8 cellular contexts compared by ENCODE assay signal in the genomic region with DNA sequence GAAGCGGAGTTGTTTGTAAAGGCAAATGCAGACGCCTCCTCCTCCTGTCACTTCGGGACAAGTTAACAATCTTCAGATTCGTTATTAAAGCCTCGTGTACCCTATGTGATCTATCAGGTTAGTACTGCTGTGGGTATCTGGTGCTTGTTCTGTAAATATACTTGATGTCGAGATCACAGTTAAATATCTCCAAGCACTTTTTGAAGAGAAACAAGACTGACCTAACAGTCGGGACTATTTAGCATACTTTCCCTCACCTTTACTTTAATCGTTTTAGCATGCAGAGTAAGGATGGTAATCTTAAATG. TPM values are rescaled to one million over a fixed set of nuclear protein-coding genes. Genes with fewer than 3 reads are reported as not detected.
A peak's percentile ranks its signal among the peaks of the same experiment; 100 is the strongest.
DNase-seq lines count a peak whose midpoint lies in the region; ATAC-seq, FAIRE-seq and TF ChIP-seq lines count a peak whose summit lies in the region.

No MANE protein-coding gene starts in this region.

- CTCF ChIA-PET in Calu3 (lab: Charles Lee), result interaction anchor here (1.1 to 1.4 kb wide), 3 partner anchors 26 to 36 kb away, joined by 3 to 4 read pairs (median 3); no protein-coding TSS in a partner anchor
- CTCF ChIA-PET in H1 (lab: Charles Lee; ENCODE audit: partially characterized antibody), result interaction anchor here (0.9 kb wide), 1 partner anchor 280 kb away, joined by 3 read pairs; no protein-coding TSS in a partner anchor

- peaks cover 0 to 7% (median 0%) of the 10 kb centered on the region in 4 experiments; a peak in 2 of 7 replicates for H3K27me3 ChIP-seq in H1 (replicated peaks in 1 of 4; ENCODE audit: control insufficient read depth in 3 of 4, extremely low read depth in 1 of 4, insufficient read depth in 3 of 4, low read length in 3 of 4)
- H3K27me3 ChIP-seq in neutrophil, result peaks cover 34% of the 10 kb centered on the region

- H2AK5ac ChIP-seq in H1 (ENCODE audit: low read depth, low read length), result no peak overlapping the region

- peaks cover 3% of the 10 kb centered on the region; the same call in 1 of the 2 replicates for H3K23me2 ChIP-seq in H1 (ENCODE audit: low read depth, low read length)

- no peak for TF ChIP-seq EP300 in H1 (IDR thresholded peaks at IDR 0.05; ENCODE audit: borderline replicate concordance in 1 of 2, low read depth in 2 of 2, low read length in 2 of 2)

- no peak for DNase-seq in Calu3
- peak; percentile 73 for DNase-seq in NAMALWA (ENCODE audit: low spot score)
- no peak for DNase-seq in H1 (ENCODE audit: low read depth in 1 of 2, low spot score in 2 of 2)
- DNase-seq in DMS53 treated with DMSO at 0.1 percent for 48 hours (lab: John Stamatoyannopoulos, UW; ENCODE audit: unreplicated experiment), result no peak
- DNase-seq in stimulated activated CD4-positive, alpha-beta T cell treated with anti-CD3 and anti-CD28 coated beads, Interleukin-12 subunit alpha, Interleukin-12 subunit beta, amount 100 ng/mL, for 4 hours, result no peak

- no peak overlapping the region for H3K18ac ChIP-seq in H1 (ENCODE audit: extremely low read depth, low read length)

- peaks cover 15% of the 10 kb centered on the region for H3K27me3 Mint-ChIP-seq in Calu3 (ENCODE audit: unreplicated experiment)

- H2BK15ac ChIP-seq in H1 (ENCODE audit: low read length), result no peak overlapping the region

- H3K23ac ChIP-seq in H1 (ENCODE audit: insufficient read length), result no peak overlapping the region

- peaks cover 14% of the 10 kb centered on the region for H3K36me3 Mint-ChIP-seq in Calu3 (ENCODE audit: insufficient read depth, unreplicated experiment)

- no peak overlapping the region for H3K27ac ChIP-seq in H1 (ENCODE audit: low read depth, low read length)
- H3K27ac ChIP-seq in neutrophil, result peak overlapping the region; percentile 81

- peak overlapping the region; percentile 87 for H3K27ac Mint-ChIP-seq in Calu3 (ENCODE audit: unreplicated experiment)

- H3K36me3 ChIP-seq in H1 (ENCODE audit: control insufficient read depth in 2 of 4, insufficient read depth in 4 of 4, low read length in 3 of 4) (no peaks in the 10 kb centered on the region), neutrophil (no peaks in the 10 kb centered on the region)

- no peak overlapping the region for H4K8ac ChIP-seq in H1 (ENCODE audit: extremely low read depth, insufficient read depth, low read length)

- H3K79me2 ChIP-seq in H1 (ENCODE audit: control insufficient read depth in 1 of 2, insufficient read depth in 2 of 2, low read length in 2 of 2), result peaks cover 0 to 19% of the 10 kb centered on the region in 2 experiments; a peak in 2 of 4 replicates

- no peaks in the 10 kb centered on the region for H3K4me1 ChIP-seq in H1 (replicated peaks in 1 of 4; ENCODE audit: control insufficient read depth in 3 of 4, insufficient read depth in 4 of 4, low read length in 3 of 4)
- peaks cover 12 to 27% of the 10 kb centered on the region in 2 experiments for H3K4me1 ChIP-seq in neutrophil (ENCODE audit: control insufficient read depth in 1 of 2, insufficient read depth in 1 of 2, low read depth in 1 of 2, low read length in 1 of 2)

- no peak overlapping the region for H3K4ac ChIP-seq in H1 (replicated peaks; ENCODE audit: insufficient read length, low read depth, low read length)

- TF ChIP-seq CTCF in Calu3 (IDR thresholded peaks at IDR 0.05; ENCODE audit: unreplicated experiment) (no peak), H1 (IDR thresholded peaks at IDR 0.05; ENCODE audit: control extremely low read depth in 1 of 3, insufficient read depth in 1 of 3, low read depth in 1 of 3, low read length in 3 of 3) (no peak), neutrophil (IDR thresholded peaks at IDR 0.05) (no peak)

- no peak for TF ChIP-seq POLR2A in H1 (IDR thresholded peaks at IDR 0.05; ENCODE audit: control extremely low read depth in 1 of 2, low read depth in 2 of 2, low read length in 2 of 2)

- no TSS peak for BruUV-seq in Calu3 (replicated peaks; lab: Mats Ljungman, UMichigan)

- intact Hi-C loops in Calu3 (cut with micrococcal nuclease; ENCODE audit: unreplicated experiment), result loop anchor here (2.0 to 10.0 kb wide), 2 partner anchors 211 to 285 kb away; no protein-coding TSS in a partner anchor

- H3K9ac ChIP-seq in H1 (replicated peaks in 1 of 4; ENCODE audit: extremely low read depth in 1 of 4, low read depth in 3 of 4, low read length in 3 of 4), result peak overlapping the region in 3 of 4 experiments; percentile 49 to 58 (median 52); a peak in 6 of 7 replicates

- H3K14ac ChIP-seq in H1 (ENCODE audit: insufficient read length), result no peak overlapping the region

- H2BK5ac ChIP-seq in H1 (ENCODE audit: low read depth, low read length), result no peak overlapping the region

- peak overlapping the region; percentile 73 to 97 (median 83) for H3K4me3 ChIP-seq in H1 (ENCODE audit: extremely low read depth in 1 of 4, insufficient read depth in 2 of 4, low read depth in 3 of 4, low read length in 4 of 4)
- H3K4me3 ChIP-seq in neutrophil (ENCODE audit: low read depth in 1 of 2, low read length in 1 of 2), result peak overlapping the region; percentile 68 to 72

- WGBS in H1 (ENCODE audit: extremely low coverage in 1 of 2, insufficient coverage in 1 of 2, insufficient read length in 1 of 2, insufficient replicate concordance in 2 of 2, low coverage in 1 of 2, low lambda C conversion rate in 2 of 2, missing lambda C conversion rate in 1 of 2), 2 experiments, result 10% methylated on average over 8 of the region's 8 CpGs; no CpG with 5 or more reads in 1 of the 2 experiments

- no peaks in the 10 kb centered on the region for H3K79me1 ChIP-seq in H1 (ENCODE audit: low read depth, low read length)

- H2BK12ac ChIP-seq in H1 (ENCODE audit: low read depth, low read length), result no peak overlapping the region

- H4K20me1 ChIP-seq in H1 (replicated peaks in 1 of 2; ENCODE audit: control insufficient read depth in 1 of 2, insufficient read depth in 2 of 2, low read length in 2 of 2), result no peaks in the 10 kb centered on the region

- no peak overlapping the region for H4K5ac ChIP-seq in H1 (ENCODE audit: insufficient read length, low read depth, low read length)

- peak overlapping the region; percentile 92 for H3K4me3 Mint-ChIP-seq in Calu3 (ENCODE audit: low read depth, unreplicated experiment)

- no peak overlapping the region for H2BK20ac ChIP-seq in H1 (ENCODE audit: low read length)

- H3K4me2 ChIP-seq in H1 (ENCODE audit: insufficient read depth in 1 of 2, low read depth in 2 of 2, low read length in 2 of 2), result peak overlapping the region; percentile 85 to 91

- no peak overlapping the region for H4K91ac ChIP-seq in H1 (replicated peaks; ENCODE audit: insufficient read length, low read length)

- H3K4me1 Mint-ChIP-seq in Calu3 (ENCODE audit: low read depth, unreplicated experiment), result peaks cover 9% of the 10 kb centered on the region

- peak overlapping the region; percentile 86 for H2AFZ ChIP-seq in H1 (ENCODE audit: low read length)

- no peak for TF ChIP-seq RAD21 in H1 (IDR thresholded peaks at IDR 0.05 in 1 of 2, conservative IDR thresholded peaks at IDR 0.05 in 1 of 2; ENCODE audit: low read depth in 2 of 2, low read length in 2 of 2)

- no peaks in the 10 kb centered on the region for H3K9me3 Mint-ChIP-seq in Calu3 (ENCODE audit: low read depth, unreplicated experiment)

- POLR2A ChIA-PET in H1 (lab: Charles Lee; ENCODE audit: partially characterized antibody), result interaction anchor here (0.9 to 2.3 kb wide), 6 partner anchors 8 to 152 kb away, joined by 3 to 12 read pairs (median 6); a partner anchor contains a TSS

- no peak for ATAC-seq in GM19397 (IDR thresholded peaks at IDR 0.05; ENCODE audit: unreplicated experiment)
- no peak for ATAC-seq in HG03175 (IDR thresholded peaks at IDR 0.05; ENCODE audit: unreplicated experiment)

- no peaks in the 10 kb centered on the region for H3K9me3 ChIP-seq in H1 (ENCODE audit: insufficient read depth in 2 of 2, low read depth in 1 of 2, low read length in 1 of 2)
- H3K9me3 ChIP-seq in neutrophil, result no peaks in the 10 kb centered on the region

- no peak overlapping the region for H3K56ac ChIP-seq in H1 (replicated peaks; ENCODE audit: insufficient read length, low read depth, low read length)

- FAIRE-seq in H1 (lab: Jason Lieb, UNC), result no peak

- no peak overlapping the region for H2BK120ac ChIP-seq in H1 (replicated peaks; ENCODE audit: low read depth, low read length)

RNA-seq across cellular contexts. Expression of a gene that starts 0.7 kb away (rescaled TPM):
- total RNA-seq in Calu3 (2022), result 21.6 and 22.2 TPM in 2 replicates
- total RNA-seq in H1 (2021; fragmentation: NEBNext Ultra II Directional; extraction: Animal tissue kit (Norgen Biotek cat#: 25700)), result 12.3 and 12.8 TPM in 2 replicates
- polyA plus RNA-seq in H1 (2011; rRNA removed), result 4.4 and 4.9 TPM in 2 replicates
- polyA plus RNA-seq in H1 (2011; cell fraction: cytosol; rRNA removed), result 7.9 TPM
- 5.5 TPM for polyA plus RNA-seq in H1 (2011; cell fraction: nucleus; rRNA removed)
- 6.6 to 10.6 TPM (median 8.3 TPM) in 4 replicates for polyA plus RNA-seq in H1 (2012, experiment 1 of 2)
- polyA plus RNA-seq in H1 (2012, experiment 2 of 2), result 0.55 TPM
- polyA plus RNA-seq in H1 (2013, experiment 1 of 2), result 7.2 TPM
- polyA plus RNA-seq in H1 (2013, experiment 2 of 2), result 7.5 TPM
- polyA minus RNA-seq in H1 (2011; rRNA and poly(A)+ RNA removed), result 11.8 and 14.6 TPM in 2 replicates
- 4.1 TPM for polyA minus RNA-seq in H1 (2011; cell fraction: cytosol; rRNA and poly(A)+ RNA removed)
- polyA minus RNA-seq in H1 (2011; cell fraction: nucleus; rRNA and poly(A)+ RNA removed), result 14.5 TPM

RNA-seq across cellular contexts. Expression of a gene that starts 45.8 kb away (rescaled TPM):
- not detected in 2 replicates for total RNA-seq in Calu3 (2022)
- total RNA-seq in H1 (2021; fragmentation: NEBNext Ultra II Directional; extraction: Animal tissue kit (Norgen Biotek cat#: 25700)), result 2.3 and 2.8 TPM in 2 replicates
- polyA plus RNA-seq in H1 (2011; rRNA removed), result 0.33 and 0.41 TPM in 2 replicates
- polyA plus RNA-seq in H1 (2011; cell fraction: cytosol; rRNA removed), result 0.80 TPM
- polyA plus RNA-seq in H1 (2011; cell fraction: nucleus; rRNA removed), result 0.10 TPM
- polyA plus RNA-seq in H1 (2012, experiment 1 of 2), result 1.0 to 2.7 TPM (median 1.7 TPM) in 4 replicates
- polyA plus RNA-seq in H1 (2012, experiment 2 of 2), result 0.68 TPM
- polyA plus RNA-seq in H1 (2013, experiment 1 of 2), result 1.7 TPM
- 1.6 TPM for polyA plus RNA-seq in H1 (2013, experiment 2 of 2)
- 0.60 and 1.0 TPM in 2 replicates for polyA minus RNA-seq in H1 (2011; rRNA and poly(A)+ RNA removed)
- not detected for polyA minus RNA-seq in H1 (2011; cell fraction: cytosol; rRNA and poly(A)+ RNA removed)
- 1.4 TPM for polyA minus RNA-seq in H1 (2011; cell fraction: nucleus; rRNA and poly(A)+ RNA removed)
